ENCODE assay signal across 23 cellular contexts in the genomic region with DNA sequence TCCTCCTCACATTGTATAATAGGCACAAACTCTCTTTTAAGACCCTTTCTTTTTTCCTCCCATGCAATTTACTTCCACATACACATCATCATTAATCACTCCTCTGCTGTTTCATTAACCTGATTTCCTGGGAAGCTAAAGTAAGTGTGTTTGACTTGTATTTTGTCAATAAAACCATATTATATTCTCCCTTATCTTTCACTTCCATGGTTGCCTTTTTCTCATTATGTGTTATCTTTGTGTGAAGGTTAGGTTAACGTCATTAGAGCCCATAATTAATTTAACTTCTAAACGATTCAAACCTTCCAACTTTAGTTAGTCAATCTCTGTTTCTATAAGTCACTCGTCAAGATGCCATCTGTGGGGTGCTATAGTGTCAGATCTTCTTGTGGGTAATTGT.
"Had no signal": no experiment of that assay in that cellular context is flagged by ENCODE, and none has a peak within 500 bp of the region (broad histone marks: within the 10 kb centered on the region; RNA-seq: fewer than 3 reads in every experiment).

No MANE protein-coding gene starts in this region.

- H3K27ac Mint-ChIP-seq: dendritic cell treated with granulocyte-macrophage colony-stimulating factor and Interleukin-4, amounts not matched to agents 40 ng/mL and 50 ng/mL, for 4 days; effector memory CD8-positive, alpha-beta T cell; endodermal cell; immature natural killer cell; mesothelial cell of epicardium; naive B cell had no signal

- H3K27me3 Mint-ChIP-seq: dendritic cell treated with granulocyte-macrophage colony-stimulating factor and Interleukin-4, amounts not matched to agents 40 ng/mL and 50 ng/mL, for 4 days had no signal

- H3K4me1 Mint-ChIP-seq: immature natural killer cell, naive B cell had no signal

- H3K9me3 Mint-ChIP-seq: dendritic cell treated with granulocyte-macrophage colony-stimulating factor and Interleukin-4, amounts not matched to agents 40 ng/mL and 50 ng/mL, for 4 days; endodermal cell; mesothelial cell of epicardium had no signal

- ATAC-seq: effector memory CD8-positive, alpha-beta T cell; esophagus mucosa; gastrocnemius medialis; heart left ventricle; left cardiac atrium; left lung; left ventricle myocardium superior; lower lobe of right lung; mucosa of descending colon had no signal

- DNase-seq: colonic mucosa; cortex of kidney; effector CD8-positive, alpha-beta T cell; effector memory CD8-positive, alpha-beta T cell; endodermal cell; erythroblast; esophagus squamous epithelium; foreskin fibroblast; foreskin melanocyte; gastrocnemius medialis; heart left ventricle; hypothalamus; immature natural killer cell; left cardiac atrium; left lung; left ventricle myocardium superior; lower lobe of right lung; mesenchymal stem cell; mucosa of descending colon; naive B cell had no signal

- H3K36me3 Mint-ChIP-seq: immature natural killer cell, mesothelial cell of epicardium, naive B cell had no signal

- H3K4me3 Mint-ChIP-seq: dendritic cell treated with granulocyte-macrophage colony-stimulating factor and Interleukin-4, amounts not matched to agents 40 ng/mL and 50 ng/mL, for 4 days; effector memory CD8-positive, alpha-beta T cell; endodermal cell; immature natural killer cell; mesothelial cell of epicardium; naive B cell had no signal
